Comparison of ENCODE assay signal across 11 cellular contexts in genomic region chr3:188390775-188391443, GRCh38.
A peak's percentile ranks its signal among the peaks of the same experiment; 100 is the strongest.
DNase-seq lines count a peak whose midpoint lies in the region; ATAC-seq and TF ChIP-seq lines count a peak whose summit lies in the region.
"Had no signal": no experiment of that assay in that cellular context is flagged by ENCODE, and none has a peak within 500 bp of the region (broad histone marks: within the 10 kb centered on the region; RNA-seq: fewer than 3 reads in every experiment).

No MANE protein-coding gene starts in this region.

- intact Hi-C loops in left lung (cut with DNase I): no loop called here
- intact Hi-C loops in body of pancreas (cut with DNase I): no loop called here

- H3K4me3 ChIP-seq in left lung (no peak overlapping the region), body of pancreas (no peak overlapping the region)

- ATAC-seq in left lung: peak; percentile 79
- peak in 1 of 2 donors; percentile 33 for ATAC-seq in stimulated activated naive B cell treated with anti-CD40 and anti-IgM and Interleukin-4, amounts not matched to agents 10 μg/mL and 1 μg/mL and 100 μg/mL, for 72 hours (replicated peaks)
- no peak for ATAC-seq in body of pancreas
- no peak for ATAC-seq in HG03280 (IDR thresholded peaks at IDR 0.05; ENCODE audit: unreplicated experiment)
- no peak for ATAC-seq in HG02840 (IDR thresholded peaks at IDR 0.05; ENCODE audit: low FRiP score, unreplicated experiment)
- no peak for ATAC-seq in T-cell (replicated peaks in 1 of 4)

- H3K36me3 ChIP-seq in left lung (no peaks in the 10 kb centered on the region), body of pancreas (replicated peaks in 1 of 2; ENCODE audit: insufficient read depth in 1 of 2, low read depth in 2 of 2) (no peaks in the 10 kb centered on the region)

- H3K9me3 Mint-ChIP-seq in IgD-negative memory B cell (no peaks in the 10 kb centered on the region), brain (no peaks in the 10 kb centered on the region), T-cell (no peaks in the 10 kb centered on the region)
- H3K9me3 Mint-ChIP-seq in stimulated activated naive B cell treated with anti-CD40 and anti-IgM and Interleukin-4, amounts not matched to agents 10 μg/mL and 1 μg/mL and 100 μg/mL, for 72 hours: peaks cover 0 to 2% of the 10 kb centered on the region in 2 donors
- H3K9me3 Mint-ChIP-seq: naive thymus-derived CD8-positive, alpha-beta T cell had no signal

- H3K27me3 ChIP-seq in left lung (no peaks in the 10 kb centered on the region), body of pancreas (no peaks in the 10 kb centered on the region)

- no peak for TF ChIP-seq CTCF in brain (conservative IDR thresholded peaks at IDR 0.05)
- no peak for TF ChIP-seq CTCF in left lung (IDR thresholded peaks at IDR 0.05)
- TF ChIP-seq CTCF in body of pancreas (IDR thresholded peaks at IDR 0.05): no peak

- H3K27ac ChIP-seq in left lung (peak overlapping the region; percentile 45 to 64), body of pancreas (no peak overlapping the region)

- H3K36me3 Mint-ChIP-seq in IgD-negative memory B cell: peaks cover 5% of the 10 kb centered on the region
- no peaks in the 10 kb centered on the region for H3K36me3 Mint-ChIP-seq in brain
- H3K36me3 Mint-ChIP-seq in stimulated activated naive B cell treated with anti-CD40 and anti-IgM and Interleukin-4, amounts not matched to agents 10 μg/mL and 1 μg/mL and 100 μg/mL, for 72 hours: peaks cover 3 to 22% of the 10 kb centered on the region in 2 donors
- H3K36me3 Mint-ChIP-seq in T-cell: peaks cover 6% of the 10 kb centered on the region

- H3K27ac Mint-ChIP-seq in IgD-negative memory B cell: peak overlapping the region; percentile 95 to 96 (median 96)
- peak overlapping the region in 3 of 5 experiments; percentile 33 to 58 (median 41) for H3K27ac Mint-ChIP-seq in brain
- peak overlapping the region; percentile 97 for H3K27ac Mint-ChIP-seq in stimulated activated naive B cell treated with anti-CD40 and anti-IgM and Interleukin-4, amounts not matched to agents 10 μg/mL and 1 μg/mL and 100 μg/mL, for 72 hours
- H3K27ac Mint-ChIP-seq in T-cell: peak overlapping the region in 1 of 2 donors; percentile 47

- CTCF ChIA-PET in T-cell (lab: Charles Lee): no interaction called here

- no peaks in the 10 kb centered on the region for H3K9me3 ChIP-seq in left lung
- no peaks in the 10 kb centered on the region for H3K9me3 ChIP-seq in body of pancreas

- no peak for DNase-seq in left lung
- no peak for DNase-seq in stimulated activated naive B cell treated with anti-CD40 and anti-IgM and Interleukin-4, amounts not matched to agents 10 μg/mL and 1 μg/mL and 100 μg/mL, for 72 hours
- DNase-seq in body of pancreas: no peak
- no peak for DNase-seq in T-cell
- DNase-seq: activated naive CD4-positive, alpha-beta T cell treated with anti-CD3 and anti-CD28 coated beads, Interleukin-2, amount 50 U/mL, for 16 hours; foreskin fibroblast had no signal

- H3K4me3 Mint-ChIP-seq in IgD-negative memory B cell (peak overlapping the region; percentile 51 to 83 (median 77)), brain (no peak overlapping the region), T-cell (no peak overlapping the region)
- H3K4me3 Mint-ChIP-seq in stimulated activated naive B cell treated with anti-CD40 and anti-IgM and Interleukin-4, amounts not matched to agents 10 μg/mL and 1 μg/mL and 100 μg/mL, for 72 hours: peak overlapping the region; percentile 60 to 69

- H3K4me1 Mint-ChIP-seq in IgD-negative memory B cell (peaks cover 41 to 48% (median 43%) of the 10 kb centered on the region in 3 donors), brain (peaks cover 20% of the 10 kb centered on the region), T-cell (peaks cover 18 to 30% (median 21%) of the 10 kb centered on the region in 3 donors)
- peaks cover 44 to 73% of the 10 kb centered on the region in 2 donors for H3K4me1 Mint-ChIP-seq in stimulated activated naive B cell treated with anti-CD40 and anti-IgM and Interleukin-4, amounts not matched to agents 10 μg/mL and 1 μg/mL and 100 μg/mL, for 72 hours

- WGBS in body of pancreas, 2 donors: 66 to 69% methylated on average over 8 of the region's 8 CpGs

- H3K27me3 Mint-ChIP-seq in IgD-negative memory B cell (no peaks in the 10 kb centered on the region), brain (no peaks in the 10 kb centered on the region), T-cell (no peaks in the 10 kb centered on the region)
- no peaks in the 10 kb centered on the region for H3K27me3 Mint-ChIP-seq in stimulated activated naive B cell treated with anti-CD40 and anti-IgM and Interleukin-4, amounts not matched to agents 10 μg/mL and 1 μg/mL and 100 μg/mL, for 72 hours
- H3K27me3 Mint-ChIP-seq: naive thymus-derived CD8-positive, alpha-beta T cell had no signal

- TF ChIP-seq POLR2A in body of pancreas (IDR thresholded peaks at IDR 0.05): no peak

- H3K4me1 ChIP-seq in left lung (peaks cover 22 to 37% of the 10 kb centered on the region in 2 donors), body of pancreas (peaks cover 41% of the 10 kb centered on the region)

- POLR2A ChIA-PET in T-cell (lab: Charles Lee): no interaction called here

Comparison
In these comparisons a context has a peak if more than half of its experiments do, and no peak if none do; other contexts are left out.
1. H3K4me3 Mint-ChIP-seq: peak in IgD-negative memory B cell (4 of 4) and stimulated activated naive B cell treated with anti-CD40 and anti-IgM and Interleukin-4, amounts not matched to agents 10 μg/mL and 1 μg/mL and 100 μg/mL, for 72 hours (2 of 2); none in brain (0 of 5) and T-cell (0 of 3).
2. H3K27ac ChIP-seq: peak in left lung (2 of 2); none in body of pancreas (0 of 4).